Comparison of ENCODE assay signal across 2 cellular contexts in the genomic region with DNA sequence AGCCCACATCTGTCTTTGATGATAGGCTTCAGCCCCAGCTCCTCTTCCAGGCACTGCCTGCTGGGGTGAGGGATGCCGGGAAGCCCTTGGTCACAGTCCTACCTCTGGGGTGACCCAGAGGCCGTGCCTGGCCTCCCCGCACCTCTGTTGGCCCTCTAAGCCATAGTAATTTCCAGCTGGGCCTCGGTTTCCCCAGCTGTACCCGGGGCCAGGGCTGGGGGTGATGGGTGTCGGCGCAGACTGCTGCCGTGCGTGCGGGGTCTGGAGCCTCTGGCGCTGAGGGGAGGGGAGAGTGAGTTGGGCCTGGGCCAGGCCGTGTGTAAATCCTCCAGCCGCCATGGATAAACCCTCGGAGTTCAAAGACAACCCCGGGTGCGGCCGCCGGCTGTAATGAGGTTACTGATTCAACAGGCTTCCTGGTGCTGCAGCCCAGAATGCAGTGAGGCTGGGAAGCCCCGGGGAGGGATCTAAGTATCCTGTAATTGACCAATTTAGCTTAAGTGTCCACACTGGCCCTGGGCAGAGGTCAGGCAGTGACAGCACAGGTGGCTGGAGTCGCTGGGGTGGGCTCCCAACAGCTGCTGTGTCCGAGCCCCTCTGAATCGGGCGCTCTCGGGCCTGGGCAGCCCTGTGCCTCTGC.
TF ChIP-seq lines count a peak whose summit lies in the region.

No MANE protein-coding gene starts in this region.

TF ChIP-seq in liver, 16 proteins besides CTCF, POLR2A, EP300 and RAD21 (continued from another document):
- TF ChIP-seq, protein P1, sequence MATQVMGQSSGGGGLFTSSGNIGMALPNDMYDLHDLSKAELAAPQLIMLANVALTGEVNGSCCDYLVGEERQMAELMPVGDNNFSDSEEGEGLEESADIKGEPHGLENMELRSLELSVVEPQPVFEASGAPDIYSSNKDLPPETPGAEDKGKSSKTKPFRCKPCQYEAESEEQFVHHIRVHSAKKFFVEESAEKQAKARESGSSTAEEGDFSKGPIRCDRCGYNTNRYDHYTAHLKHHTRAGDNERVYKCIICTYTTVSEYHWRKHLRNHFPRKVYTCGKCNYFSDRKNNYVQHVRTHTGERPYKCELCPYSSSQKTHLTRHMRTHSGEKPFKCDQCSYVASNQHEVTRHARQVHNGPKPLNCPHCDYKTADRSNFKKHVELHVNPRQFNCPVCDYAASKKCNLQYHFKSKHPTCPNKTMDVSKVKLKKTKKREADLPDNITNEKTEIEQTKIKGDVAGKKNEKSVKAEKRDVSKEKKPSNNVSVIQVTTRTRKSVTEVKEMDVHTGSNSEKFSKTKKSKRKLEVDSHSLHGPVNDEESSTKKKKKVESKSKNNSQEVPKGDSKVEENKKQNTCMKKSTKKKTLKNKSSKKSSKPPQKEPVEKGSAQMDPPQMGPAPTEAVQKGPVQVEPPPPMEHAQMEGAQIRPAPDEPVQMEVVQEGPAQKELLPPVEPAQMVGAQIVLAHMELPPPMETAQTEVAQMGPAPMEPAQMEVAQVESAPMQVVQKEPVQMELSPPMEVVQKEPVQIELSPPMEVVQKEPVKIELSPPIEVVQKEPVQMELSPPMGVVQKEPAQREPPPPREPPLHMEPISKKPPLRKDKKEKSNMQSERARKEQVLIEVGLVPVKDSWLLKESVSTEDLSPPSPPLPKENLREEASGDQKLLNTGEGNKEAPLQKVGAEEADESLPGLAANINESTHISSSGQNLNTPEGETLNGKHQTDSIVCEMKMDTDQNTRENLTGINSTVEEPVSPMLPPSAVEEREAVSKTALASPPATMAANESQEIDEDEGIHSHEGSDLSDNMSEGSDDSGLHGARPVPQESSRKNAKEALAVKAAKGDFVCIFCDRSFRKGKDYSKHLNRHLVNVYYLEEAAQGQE (IDR thresholded peaks at IDR 0.05), result peak; percentile 30
- TF ChIP-seq HNF4A (conservative IDR thresholded peaks at IDR 0.05) (peak; percentile 56 to 66), YY1 (IDR thresholded peaks at IDR 0.05) (peak; percentile 92), SP1 (IDR thresholded peaks at IDR 0.05) (peak; percentile 52), RXRA (IDR thresholded peaks at IDR 0.05) (peak; percentile 74 to 82), FOXA2 (IDR thresholded peaks at IDR 0.05) (no peak), TAF1 (conservative IDR thresholded peaks at IDR 0.05) (no peak), NR2F2 (IDR thresholded peaks at IDR 0.05) (peak; percentile 62), FOXA1 (IDR thresholded peaks at IDR 0.05) (no peak)
- TF ChIP-seq, protein P2, sequence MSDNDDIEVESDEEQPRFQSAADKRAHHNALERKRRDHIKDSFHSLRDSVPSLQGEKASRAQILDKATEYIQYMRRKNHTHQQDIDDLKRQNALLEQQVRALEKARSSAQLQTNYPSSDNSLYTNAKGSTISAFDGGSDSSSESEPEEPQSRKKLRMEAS (IDR thresholded peaks at IDR 0.05), result no peak
- TF ChIP-seq, protein P3, sequence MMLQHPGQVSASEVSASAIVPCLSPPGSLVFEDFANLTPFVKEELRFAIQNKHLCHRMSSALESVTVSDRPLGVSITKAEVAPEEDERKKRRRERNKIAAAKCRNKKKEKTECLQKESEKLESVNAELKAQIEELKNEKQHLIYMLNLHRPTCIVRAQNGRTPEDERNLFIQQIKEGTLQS (IDR thresholded peaks at IDR 0.05), result no peak
- TF ChIP-seq, protein P4, sequence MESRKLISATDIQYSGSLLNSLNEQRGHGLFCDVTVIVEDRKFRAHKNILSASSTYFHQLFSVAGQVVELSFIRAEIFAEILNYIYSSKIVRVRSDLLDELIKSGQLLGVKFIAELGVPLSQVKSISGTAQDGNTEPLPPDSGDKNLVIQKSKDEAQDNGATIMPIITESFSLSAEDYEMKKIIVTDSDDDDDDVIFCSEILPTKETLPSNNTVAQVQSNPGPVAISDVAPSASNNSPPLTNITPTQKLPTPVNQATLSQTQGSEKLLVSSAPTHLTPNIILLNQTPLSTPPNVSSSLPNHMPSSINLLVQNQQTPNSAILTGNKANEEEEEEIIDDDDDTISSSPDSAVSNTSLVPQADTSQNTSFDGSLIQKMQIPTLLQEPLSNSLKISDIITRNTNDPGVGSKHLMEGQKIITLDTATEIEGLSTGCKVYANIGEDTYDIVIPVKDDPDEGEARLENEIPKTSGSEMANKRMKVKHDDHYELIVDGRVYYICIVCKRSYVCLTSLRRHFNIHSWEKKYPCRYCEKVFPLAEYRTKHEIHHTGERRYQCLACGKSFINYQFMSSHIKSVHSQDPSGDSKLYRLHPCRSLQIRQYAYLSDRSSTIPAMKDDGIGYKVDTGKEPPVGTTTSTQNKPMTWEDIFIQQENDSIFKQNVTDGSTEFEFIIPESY (IDR thresholded peaks at IDR 0.05), result no peak

TF ChIP-seq in GM23338, 12 proteins besides CTCF, POLR2A, EP300 and RAD21 (continued from another document):
- TF ChIP-seq, protein P5, sequence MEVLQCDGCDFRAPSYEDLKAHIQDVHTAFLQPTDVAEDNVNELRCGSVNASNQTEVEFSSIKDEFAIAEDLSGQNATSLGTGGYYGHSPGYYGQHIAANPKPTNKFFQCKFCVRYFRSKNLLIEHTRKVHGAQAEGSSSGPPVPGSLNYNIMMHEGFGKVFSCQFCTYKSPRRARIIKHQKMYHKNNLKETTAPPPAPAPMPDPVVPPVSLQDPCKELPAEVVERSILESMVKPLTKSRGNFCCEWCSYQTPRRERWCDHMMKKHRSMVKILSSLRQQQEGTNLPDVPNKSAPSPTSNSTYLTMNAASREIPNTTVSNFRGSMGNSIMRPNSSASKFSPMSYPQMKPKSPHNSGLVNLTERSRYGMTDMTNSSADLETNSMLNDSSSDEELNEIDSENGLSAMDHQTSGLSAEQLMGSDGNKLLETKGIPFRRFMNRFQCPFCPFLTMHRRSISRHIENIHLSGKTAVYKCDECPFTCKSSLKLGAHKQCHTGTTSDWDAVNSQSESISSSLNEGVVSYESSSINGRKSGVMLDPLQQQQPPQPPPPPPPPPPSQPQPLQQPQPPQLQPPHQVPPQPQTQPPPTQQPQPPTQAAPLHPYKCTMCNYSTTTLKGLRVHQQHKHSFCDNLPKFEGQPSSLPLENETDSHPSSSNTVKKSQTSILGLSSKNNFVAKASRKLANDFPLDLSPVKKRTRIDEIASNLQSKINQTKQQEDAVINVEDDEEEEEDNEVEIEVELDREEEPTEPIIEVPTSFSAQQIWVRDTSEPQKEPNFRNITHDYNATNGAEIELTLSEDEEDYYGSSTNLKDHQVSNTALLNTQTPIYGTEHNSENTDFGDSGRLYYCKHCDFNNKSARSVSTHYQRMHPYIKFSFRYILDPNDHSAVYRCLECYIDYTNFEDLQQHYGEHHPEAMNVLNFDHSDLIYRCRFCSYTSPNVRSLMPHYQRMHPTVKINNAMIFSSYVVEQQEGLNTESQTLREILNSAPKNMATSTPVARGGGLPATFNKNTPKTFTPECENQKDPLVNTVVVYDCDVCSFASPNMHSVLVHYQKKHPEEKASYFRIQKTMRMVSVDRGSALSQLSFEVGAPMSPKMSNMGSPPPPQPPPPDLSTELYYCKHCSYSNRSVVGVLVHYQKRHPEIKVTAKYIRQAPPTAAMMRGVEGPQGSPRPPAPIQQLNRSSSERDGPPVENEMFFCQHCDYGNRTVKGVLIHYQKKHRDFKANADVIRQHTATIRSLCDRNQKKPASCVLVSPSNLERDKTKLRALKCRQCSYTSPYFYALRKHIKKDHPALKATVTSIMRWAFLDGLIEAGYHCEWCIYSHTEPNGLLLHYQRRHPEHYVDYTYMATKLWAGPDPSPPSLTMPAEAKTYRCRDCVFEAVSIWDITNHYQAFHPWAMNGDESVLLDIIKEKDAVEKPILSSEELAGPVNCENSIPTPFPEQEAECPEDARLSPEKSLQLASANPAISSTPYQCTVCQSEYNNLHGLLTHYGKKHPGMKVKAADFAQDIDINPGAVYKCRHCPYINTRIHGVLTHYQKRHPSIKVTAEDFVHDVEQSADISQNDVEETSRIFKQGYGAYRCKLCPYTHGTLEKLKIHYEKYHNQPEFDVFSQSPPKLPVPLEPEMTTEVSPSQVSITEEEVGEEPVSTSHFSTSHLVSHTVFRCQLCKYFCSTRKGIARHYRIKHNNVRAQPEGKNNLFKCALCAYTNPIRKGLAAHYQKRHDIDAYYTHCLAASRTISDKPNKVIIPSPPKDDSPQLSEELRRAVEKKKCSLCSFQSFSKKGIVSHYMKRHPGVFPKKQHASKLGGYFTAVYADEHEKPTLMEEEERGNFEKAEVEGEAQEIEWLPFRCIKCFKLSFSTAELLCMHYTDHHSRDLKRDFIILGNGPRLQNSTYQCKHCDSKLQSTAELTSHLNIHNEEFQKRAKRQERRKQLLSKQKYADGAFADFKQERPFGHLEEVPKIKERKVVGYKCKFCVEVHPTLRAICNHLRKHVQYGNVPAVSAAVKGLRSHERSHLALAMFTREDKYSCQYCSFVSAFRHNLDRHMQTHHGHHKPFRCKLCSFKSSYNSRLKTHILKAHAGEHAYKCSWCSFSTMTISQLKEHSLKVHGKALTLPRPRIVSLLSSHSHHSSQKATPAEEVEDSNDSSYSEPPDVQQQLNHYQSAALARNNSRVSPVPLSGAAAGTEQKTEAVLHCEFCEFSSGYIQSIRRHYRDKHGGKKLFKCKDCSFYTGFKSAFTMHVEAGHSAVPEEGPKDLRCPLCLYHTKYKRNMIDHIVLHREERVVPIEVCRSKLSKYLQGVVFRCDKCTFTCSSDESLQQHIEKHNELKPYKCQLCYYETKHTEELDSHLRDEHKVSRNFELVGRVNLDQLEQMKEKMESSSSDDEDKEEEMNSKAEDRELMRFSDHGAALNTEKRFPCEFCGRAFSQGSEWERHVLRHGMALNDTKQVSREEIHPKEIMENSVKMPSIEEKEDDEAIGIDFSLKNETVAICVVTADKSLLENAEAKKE (CRISPR knock-in tag; IDR thresholded peaks at IDR 0.05), result no peak
